ENCODE assay signal across 8 cellular contexts in genomic region chr1:201537966-201538617, GRCh38. TPM values are rescaled to one million over a fixed set of nuclear protein-coding genes. Genes with fewer than 3 reads are reported as not detected.
DNase-seq lines count a peak whose midpoint lies in the region; ATAC-seq and TF ChIP-seq lines count a peak whose summit lies in the region.

No MANE protein-coding gene starts in this region.

- H3K4me1 ChIP-seq in HUES64 (ENCODE audit: insufficient read depth, low read length) (peaks cover 10% of the 10 kb centered on the region), mucosa of rectum (ENCODE audit: control insufficient read depth in 2 of 2, insufficient read depth in 2 of 2, low read length in 2 of 2) (peaks cover 9 to 14% of the 10 kb centered on the region in 2 donors)

- ATAC-seq in HG02938 (IDR thresholded peaks at IDR 0.05; ENCODE audit: unreplicated experiment) = no peak

- in situ Hi-C loops in KBM-7 (cut with MboI; ENCODE audit: low pct_unique_long_range_greater_than_20kb, low sequenced_read_pairs) = no loop called here

- H3K4me3 ChIP-seq in AG04450 (ENCODE audit: low read depth, low read length) = peak overlapping the region; percentile 77
- peak overlapping the region; percentile 72 for H3K4me3 ChIP-seq in HUES64 (ENCODE audit: low read length)
- peak overlapping the region; percentile 57 to 65 for H3K4me3 ChIP-seq in mucosa of rectum (ENCODE audit: low read length in 2 of 2)

- H3K36me3 ChIP-seq in HUES64 (ENCODE audit: insufficient read depth, low read length) (no peaks in the 10 kb centered on the region), mucosa of rectum (ENCODE audit: control insufficient read depth in 2 of 2, insufficient read depth in 2 of 2, low read length in 2 of 2) (no peaks in the 10 kb centered on the region)

- DNase-seq in AG04450 (ENCODE audit: low read depth, low spot score) = no peak
- peak; percentile 41 for DNase-seq in cerebellar cortex (ENCODE audit: low spot score)
- no peak for DNase-seq in hippocampal formation (lab: John Stamatoyannopoulos, UW)
- no peak for DNase-seq in NCI-H2196 (lab: John Stamatoyannopoulos, UW; ENCODE audit: unreplicated experiment)
- DNase-seq in KBM-7 = no peak

- no peaks in the 10 kb centered on the region for H3K9me3 ChIP-seq in AG04450 (ENCODE audit: control insufficient read depth, insufficient read depth, low read length)
- no peaks in the 10 kb centered on the region for H3K9me3 ChIP-seq in HUES64 (ENCODE audit: insufficient read depth, low read depth, low read length)
- H3K9me3 ChIP-seq in mucosa of rectum (ENCODE audit: control insufficient read depth in 2 of 2, low read length in 2 of 2) = no peaks in the 10 kb centered on the region

- H3K9ac ChIP-seq in HUES64 (ENCODE audit: low read depth, low read length) (no peak overlapping the region), mucosa of rectum (ENCODE audit: low read depth in 1 of 2, low read length in 2 of 2) (peak overlapping the region; percentile 32 to 68)

- H3K27me3 ChIP-seq in AG04450 (ENCODE audit: control insufficient read depth, insufficient read depth, low read length) = no peaks in the 10 kb centered on the region
- peaks cover 44% of the 10 kb centered on the region for H3K27me3 ChIP-seq in HUES64 (ENCODE audit: insufficient read depth, low read length)
- H3K27me3 ChIP-seq in mucosa of rectum (ENCODE audit: control insufficient read depth in 2 of 2, insufficient read depth in 2 of 2, low read length in 2 of 2) = peaks cover 23 to 25% of the 10 kb centered on the region in 2 donors

- no peak overlapping the region for H3K27ac ChIP-seq in AG04450 (ENCODE audit: low read depth, low read length)
- no peak overlapping the region for H3K27ac ChIP-seq in HUES64 (ENCODE audit: low read depth, low read length)
- H3K27ac ChIP-seq in mucosa of rectum (ENCODE audit: low read depth in 2 of 2, low read length in 2 of 2) = peak overlapping the region; percentile 26 to 59

- no peak for TF ChIP-seq CTCF in AG04450 (IDR thresholded peaks at IDR 0.05; ENCODE audit: low read depth, low read length)

- 15% methylated on average over 5 of the region's 6 CpGs for WGBS in HUES64

- POLR2A ChIA-PET in AG04450 (lab: Yijun Ruan, JAX) = interaction anchor here (0.8 to 0.9 kb wide), 2 partner anchors 16 to 119 kb away, joined by 3 read pairs; no protein-coding TSS in a partner anchor

- CTCF ChIA-PET in AG04450 (lab: Charles Lee) = interaction anchor here (1.1 to 1.5 kb wide), 4 partner anchors 21 to 289 kb away, joined by 3 to 6 read pairs (median 4); no protein-coding TSS in a partner anchor

RNA-seq across cellular contexts. Expression of gene NAV1, which starts 0.8 kb away (rescaled TPM):
- polyA plus RNA-seq in AG04450 (2011; rRNA removed) = 17.5 and 23.0 TPM in 2 replicates
- polyA minus RNA-seq in AG04450 (2011; rRNA and poly(A)+ RNA removed) = 44.0 and 55.7 TPM in 2 replicates
- polyA plus RNA-seq in HUES64 (2013, experiment 1 of 2) = 20.3 TPM
- 22.3 TPM for polyA plus RNA-seq in HUES64 (2013, experiment 2 of 2)

RNA-seq across cellular contexts. Expression of gene CSRP1, which starts 31.2 kb away (rescaled TPM):
- 641 and 730 TPM in 2 replicates for polyA plus RNA-seq in AG04450 (2011; rRNA removed)
- 568 and 749 TPM in 2 replicates for polyA minus RNA-seq in AG04450 (2011; rRNA and poly(A)+ RNA removed)
- polyA plus RNA-seq in HUES64 (2013, experiment 1 of 2) = 7.7 TPM
- 7.4 TPM for polyA plus RNA-seq in HUES64 (2013, experiment 2 of 2)

Comparison
In these comparisons a context has a peak if more than half of its experiments do, and no peak if none do; other contexts are left out.
1. H3K27ac ChIP-seq: peak in mucosa of rectum (2 of 2); none in AG04450 (single experiment) and HUES64 (single experiment).
2. Peak in every context shown above with its lines, with median percentiles within 50 percentile points of each other: H3K4me3 ChIP-seq.